Comparison of ENCODE assay signal across 22 cellular contexts in the genomic region with DNA sequence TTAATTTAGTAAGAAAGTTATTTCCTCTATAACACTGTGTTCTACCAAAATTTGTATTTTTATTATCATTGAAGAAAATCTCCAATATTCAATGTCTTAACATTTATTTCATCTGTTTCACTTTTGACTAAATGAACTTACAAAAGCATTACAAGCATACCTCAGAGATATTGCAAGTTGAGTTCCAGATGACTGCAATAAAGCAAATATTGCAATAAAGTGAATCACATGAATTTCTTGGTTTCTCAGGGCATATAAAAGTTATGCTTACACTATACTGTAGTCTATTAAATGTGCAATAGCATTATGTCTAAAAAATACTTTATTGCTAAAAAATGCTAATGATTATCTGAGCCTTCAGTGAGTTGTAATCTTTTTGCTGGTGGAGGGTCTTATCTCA.
"Had no signal": no experiment of that assay in that cellular context is flagged by ENCODE, and none has a peak within 500 bp of the region (broad histone marks: within the 10 kb centered on the region; RNA-seq: fewer than 3 reads in every experiment).

No MANE protein-coding gene starts in this region.

- H3K4me2 ChIP-seq: neural progenitor cell had no signal

- DNase-seq: dorsolateral prefrontal cortex; effector memory CD4-positive, alpha-beta T cell; foreskin keratinocyte; immature natural killer cell; left lung; lower lobe of right lung; midbrain; nucleus accumbens; pancreas; right cardiac atrium; stimulated activated CD4-positive, alpha-beta T cell treated with anti-CD3 and anti-CD28 coated beads, Interleukin-4, amount 100 ng/mL, for 1 hour; stimulated activated CD8-positive, alpha-beta memory T cell treated with anti-CD3 and anti-CD28 coated beads, Interleukin-4, amount 100 ng/mL, for 48 hours; tibial artery; upper lobe of left lung; uterus had no signal

- H2AFZ ChIP-seq: neural progenitor cell had no signal

- H3K9ac ChIP-seq: neural progenitor cell had no signal

- H3K36me3 ChIP-seq: left lung, lower lobe of right lung, neural progenitor cell, pancreas, tibial artery, upper lobe of left lung, uterus had no signal

- FAIRE-seq: endometrium, keratinocyte, pancreas had no signal

- H3K4me3 ChIP-seq: coronary artery, dorsolateral prefrontal cortex, left lung, lower lobe of right lung, neural progenitor cell, pancreas, tibial artery, upper lobe of left lung, uterus had no signal

- H3K27me3 ChIP-seq: left lung, neural progenitor cell, tibial artery, upper lobe of left lung, uterus had no signal

- H3K27ac ChIP-seq: coronary artery, dorsolateral prefrontal cortex, foreskin keratinocyte, left lung, lower lobe of right lung, neural progenitor cell, pancreas, tibial artery, upper lobe of left lung, uterus had no signal

- H3K4me1 ChIP-seq: foreskin keratinocyte, left lung, lower lobe of right lung, neural progenitor cell, pancreas, upper lobe of left lung, uterus had no signal

- ATAC-seq: esophagus mucosa; foreskin keratinocyte; left lung; lower lobe of right lung; natural killer cell treated with Interleukin-12 subunit alpha and Interleukin-12 subunit beta and Interleukin-15 and Interleukin-18, amount 100 ng/mL, for 72 hours; pancreas; right cardiac atrium; stimulated activated effector memory CD8-positive, alpha-beta T cell treated with anti-CD3 and anti-CD28 coated beads, Interleukin-12 subunit alpha, Interleukin-12 subunit beta, amount 100 ng/mL, for 72 hours had no signal

- H3K9me3 ChIP-seq: left lung, lower lobe of right lung, pancreas, tibial artery, upper lobe of left lung, uterus had no signal
